17 cellular contexts compared by ENCODE assay signal in the genomic region with DNA sequence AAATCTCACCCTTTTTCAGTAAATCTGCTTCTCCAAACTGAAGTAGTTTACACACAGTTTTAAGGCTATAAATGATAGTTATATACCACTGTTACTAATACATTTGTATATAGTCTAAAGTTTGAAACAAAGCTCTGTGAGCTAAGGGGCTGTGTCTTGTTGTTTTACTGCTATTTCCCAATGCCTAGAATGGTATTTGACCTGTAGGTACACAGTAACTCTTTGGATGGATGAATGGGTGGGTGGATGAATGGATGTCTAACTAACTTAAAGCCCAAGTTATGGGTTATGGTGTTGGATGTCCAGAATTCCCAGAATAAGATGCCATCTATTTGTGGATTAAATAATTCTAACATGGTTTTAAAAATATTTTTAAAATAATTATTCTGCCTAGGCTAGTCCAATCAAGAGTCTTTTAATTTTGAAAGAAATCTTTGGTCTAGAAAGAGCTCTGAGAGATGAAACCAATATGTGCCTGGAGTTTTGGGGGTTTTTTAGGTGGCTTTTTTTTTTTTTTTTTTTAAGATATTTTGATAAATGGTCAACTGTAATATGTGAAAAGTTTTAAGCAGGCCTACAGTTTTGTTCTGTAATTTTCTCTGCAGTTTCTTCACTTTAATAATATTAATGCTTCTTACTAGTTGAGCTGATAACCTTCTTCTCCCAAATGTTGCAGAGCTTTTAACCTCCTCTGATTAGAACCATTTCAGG. TPM values are rescaled to one million over a fixed set of nuclear protein-coding genes. Genes with fewer than 3 reads are reported as not detected.
DNase-seq lines count a peak whose midpoint lies in the region; ATAC-seq, FAIRE-seq and TF ChIP-seq lines count a peak whose summit lies in the region.
"Had no signal": no experiment of that assay in that cellular context is flagged by ENCODE, and none has a peak within 500 bp of the region (broad histone marks: within the 10 kb centered on the region; RNA-seq: fewer than 3 reads in every experiment).

No MANE protein-coding gene starts in this region.

- H3K27ac ChIP-seq in KMS-11 (peak overlapping the region; percentile 54; the same call in 1 of the 2 replicates), left lung (no peak overlapping the region), aorta (ENCODE audit: low read depth in 1 of 2, low read length in 2 of 2) (no peak overlapping the region)

- H3K79me2 ChIP-seq in KMS-11 (ENCODE audit: insufficient read depth, low read depth): no peaks in the 10 kb centered on the region

- FAIRE-seq in GM18507 (lab: Jason Lieb, UNC): peak; percentile 46

- H3K4me1 ChIP-seq in KMS-11 (ENCODE audit: low read depth, poor library complexity, severe bottlenecking) (peaks cover 56% of the 10 kb centered on the region), left lung (no peaks in the 10 kb centered on the region), aorta (ENCODE audit: control insufficient read depth in 1 of 2, insufficient read depth in 2 of 2, low read length in 2 of 2) (no peaks in the 10 kb centered on the region)

- H3K4me2 ChIP-seq in KMS-11: peak overlapping the region; percentile 96

- H3K4me1 Mint-ChIP-seq in brain: peaks cover 25% of the 10 kb centered on the region

- H3K9ac ChIP-seq in KMS-11: no peak overlapping the region

- TF ChIP-seq CTCF in KMS-11 (conservative IDR thresholded peaks at IDR 0.05; ENCODE audit: low read depth, low read length) (no peak), brain (conservative IDR thresholded peaks at IDR 0.05) (no peak), left lung (IDR thresholded peaks at IDR 0.05) (no peak)

- DNase-seq in GM18507 (ENCODE audit: extremely low spot score, insufficient read length, low read depth): no peak
- peak; percentile 36 for DNase-seq in renal cortical epithelial cell (ENCODE audit: low read depth)
- no peak for DNase-seq in left lung
- DNase-seq in aorta: no peak
- DNase-seq: Calu3; CD4-positive, alpha-beta T cell; NCI-H1048; NCI-H2227 treated with DMSO at 0.1 percent for 48 hours; NCI-H524 treated with DMSO at 0.1 percent for 48 hours; OCI-M1; RPMI8226 had no signal

- H2AFZ ChIP-seq in KMS-11 (ENCODE audit: low read depth): no peak overlapping the region

- H3K4me3 Mint-ChIP-seq in brain: no peak overlapping the region
- H3K4me3 Mint-ChIP-seq: B cell; CD4-positive, alpha-beta T cell had no signal

- no peaks in the 10 kb centered on the region for H3K27me3 Mint-ChIP-seq in brain
- H3K27me3 Mint-ChIP-seq: B cell; CD4-positive, alpha-beta T cell had no signal

- no peaks in the 10 kb centered on the region for H3K27me3 ChIP-seq in KMS-11 (ENCODE audit: insufficient read depth, low read depth)
- H3K27me3 ChIP-seq in left lung: no peaks in the 10 kb centered on the region
- H3K27me3 ChIP-seq in aorta (ENCODE audit: control insufficient read depth in 1 of 2, insufficient read depth in 2 of 2, low read length in 1 of 2): no peaks in the 10 kb centered on the region
- H3K27me3 ChIP-seq: SJSA1 had no signal

- ATAC-seq in GM21447 (IDR thresholded peaks at IDR 0.05; ENCODE audit: unreplicated experiment) (no peak), left lung (no peak), aorta (ENCODE audit: low FRiP score) (no peak)

- H3K36me3 ChIP-seq in KMS-11 (ENCODE audit: insufficient read depth) (no peaks in the 10 kb centered on the region), left lung (no peaks in the 10 kb centered on the region), aorta (ENCODE audit: control insufficient read depth in 1 of 2, insufficient read depth in 2 of 2, low read length in 1 of 2) (no peaks in the 10 kb centered on the region)

- H3K9me3 Mint-ChIP-seq in brain: no peaks in the 10 kb centered on the region
- H3K9me3 Mint-ChIP-seq: CD4-positive, alpha-beta T cell had no signal

- H3K4me3 ChIP-seq in KMS-11 (IDR thresholded peaks at IDR 0.05; ENCODE audit: insufficient read depth, low read depth, low read length) (no peak overlapping the region), left lung (no peak overlapping the region), aorta (ENCODE audit: low read length in 2 of 2) (no peak overlapping the region)
- H3K4me3 ChIP-seq: SJSA1 had no signal

- H3K36me3 Mint-ChIP-seq in brain: peaks cover 25% of the 10 kb centered on the region

- intact Hi-C loops in left lung (cut with DNase I) (no loop called here), aorta (cut with DNase I) (no loop called here)

- no peaks in the 10 kb centered on the region for H4K20me1 ChIP-seq in KMS-11 (ENCODE audit: insufficient read depth)

- H3K27ac Mint-ChIP-seq in brain: peak overlapping the region in 3 of 5 experiments; percentile 12 to 78 (median 77)
- H3K27ac Mint-ChIP-seq: B cell; CD4-positive, alpha-beta T cell had no signal

- H3K9me3 ChIP-seq in left lung (no peaks in the 10 kb centered on the region), aorta (ENCODE audit: control insufficient read depth, low read length) (no peaks in the 10 kb centered on the region)
- H3K9me3 ChIP-seq: SJSA1 had no signal

RNA-seq across cellular contexts. Expression of gene OMG, which starts 45.3 kb away (rescaled TPM):
- polyA plus RNA-seq in brain (ENCODE audit: insufficient read depth, low read depth, low replicate concordance): 44.9 TPM
- 0.10 TPM in 1 of 2 replicates, not detected in the other for total RNA-seq in renal cortical epithelial cell
- total RNA-seq in left lung: 10 to 100 TPM in 1 of 2 donors, 1 to 10 TPM in 1; 5.0 to 10.7 TPM
- total RNA-seq in aorta: under 1 TPM in 1 of 2 donors, not detected in 1; 0.65 TPM
- polyA plus RNA-seq in aorta: not detected
- total RNA-seq: Calu3, H4, SJSA1 had no signal
